ENCODE assay signal across 8 cellular contexts in genomic region chr14:105090493-105091334, GRCh38. TPM values are rescaled to one million over a fixed set of nuclear protein-coding genes. Genes with fewer than 3 reads are reported as not detected.
DNase-seq lines count a peak whose midpoint lies in the region; ATAC-seq and TF ChIP-seq lines count a peak whose summit lies in the region.

No MANE protein-coding gene starts in this region.

- DNase-seq in GM10266 (ENCODE audit: extremely low spot score) = peak; percentile 91
- peak; percentile 58 for DNase-seq in Jurkat, Clone E6-1 (ENCODE audit: low read depth, low spot score)
- DNase-seq in OCI-M2 (lab: John Stamatoyannopoulos, UW; ENCODE audit: unreplicated experiment) = peak; percentile 40
- DNase-seq in activated T-cell treated with anti-CD3 and anti-CD28 coated beads for 4 hours = peak; percentile 87
- no peak for DNase-seq in epithelial cell of prostate (ENCODE audit: low read depth, low spot score)
- DNase-seq in mucosa of descending colon = peak; percentile 89 to 94 (median 91)
- peak; percentile 85 for DNase-seq in stimulated activated CD8-positive, alpha-beta memory T cell treated with anti-CD3 and anti-CD28 coated beads, Interleukin-4, amount 100 ng/mL, for 24 hours (ENCODE audit: low read depth)

- peak; percentile 99 for TF ChIP-seq CTCF in GM10266 (IDR thresholded peaks at IDR 0.05; ENCODE audit: control insufficient read depth, insufficient read depth, low read depth, missing control alignments)
- TF ChIP-seq CTCF in mucosa of descending colon (IDR thresholded peaks at IDR 0.05) = peak; percentile 91

- peaks cover 53% of the 10 kb centered on the region for H3K4me1 ChIP-seq in mucosa of descending colon (ENCODE audit: low read depth)

- intact Hi-C loops in mucosa of descending colon (cut with DNase I, micrococcal nuclease) = loop anchor here in 1 of 2 donors (10.0 kb wide), 1 partner anchor 74 kb away; the partner anchor contains the start of gene JAG2

- no peaks in the 10 kb centered on the region for H3K36me3 ChIP-seq in mucosa of descending colon (ENCODE audit: low read depth)

- H3K4me3 ChIP-seq in Jurkat, Clone E6-1 (ENCODE audit: low read length) = no peak overlapping the region
- no peak overlapping the region for H3K4me3 ChIP-seq in mucosa of descending colon

- peak; percentile 55 for ATAC-seq in mucosa of descending colon
- no peak for ATAC-seq in GM18519 (IDR thresholded peaks at IDR 0.05; ENCODE audit: low FRiP score, unreplicated experiment)

- peak overlapping the region; percentile 88 for H3K27ac ChIP-seq in epithelial cell of prostate

- no peaks in the 10 kb centered on the region for H3K9me3 ChIP-seq in mucosa of descending colon

RNA-seq across cellular contexts. Expression of gene GPR132, which starts 25.5 kb away (rescaled TPM):
- 0.90 TPM for polyA plus RNA-seq in Jurkat, Clone E6-1 (2012; ENCODE audit: insufficient read depth, insufficient read length)
- total RNA-seq in mucosa of descending colon = 1 to 10 TPM; 1.7 to 4.0 (median 3.1) TPM
